Comparison of ENCODE assay signal across 8 cellular contexts in the genomic region with DNA sequence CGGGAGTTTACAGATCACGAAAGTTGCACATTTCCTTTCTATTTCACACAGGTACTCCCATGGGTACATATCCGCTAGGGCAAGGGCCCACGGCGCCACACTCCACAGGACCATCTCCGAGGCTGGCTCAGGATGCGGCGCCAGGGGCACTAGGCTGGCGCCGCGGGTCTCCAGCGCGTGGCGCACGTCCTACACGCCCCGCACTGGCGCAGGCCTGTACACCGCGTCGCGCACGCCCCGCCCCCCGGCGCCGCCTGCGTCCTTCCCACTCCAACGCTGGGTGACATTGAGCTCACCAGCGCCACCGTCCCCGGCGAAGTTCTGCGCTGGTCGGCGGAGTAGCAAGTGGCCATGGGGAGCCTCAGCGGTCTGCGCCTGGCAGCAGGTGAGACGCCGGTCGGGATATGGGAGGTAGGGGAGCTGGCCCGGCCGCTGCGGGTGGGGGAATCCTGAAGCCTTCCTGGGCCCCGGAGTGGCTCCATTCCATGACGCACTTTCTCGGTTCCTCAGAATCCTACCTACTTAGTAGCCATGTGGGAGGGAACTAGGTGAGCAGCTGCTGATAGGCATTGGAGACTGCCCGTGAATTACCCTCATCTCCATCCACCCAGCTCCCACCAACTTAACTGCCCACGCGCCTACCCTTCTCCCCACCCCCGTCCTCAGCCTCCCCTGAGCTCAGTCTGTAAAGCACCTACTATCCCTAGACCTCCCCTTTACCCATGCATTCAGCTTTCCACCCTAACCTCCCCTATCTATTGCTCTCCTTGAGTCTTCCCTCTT. TPM values are rescaled to one million over a fixed set of nuclear protein-coding genes. Genes with fewer than 3 reads are reported as not detected.
A peak's percentile ranks its signal among the peaks of the same experiment; 100 is the strongest.
DNase-seq lines count a peak whose midpoint lies in the region; ATAC-seq and TF ChIP-seq lines count a peak whose summit lies in the region.

A gene with protein sequence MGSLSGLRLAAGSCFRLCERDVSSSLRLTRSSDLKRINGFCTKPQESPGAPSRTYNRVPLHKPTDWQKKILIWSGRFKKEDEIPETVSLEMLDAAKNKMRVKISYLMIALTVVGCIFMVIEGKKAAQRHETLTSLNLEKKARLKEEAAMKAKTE (plus strand): TSS at position 268 of the 783 bp plus-strand sequence. CDS start 84 bp downstream, at position 352.

- peak; percentile 97 to 98 for DNase-seq in AML-193 (lab: John Stamatoyannopoulos, UW)
- peak; percentile 88 for DNase-seq in NCI-H446 treated with DMSO at 0.1 percent for 48 hours (lab: John Stamatoyannopoulos, UW)
- DNase-seq in activated CD4-positive, CD25-positive, alpha-beta regulatory T cell treated with anti-CD3 and anti-CD28 coated beads, Interleukin-2, amount 50 U/mL, for 72 hours: peak; percentile 94
- peak; percentile 58 to 62 for DNase-seq in cerebellar nuclear complex (lab: John Stamatoyannopoulos, UW)
- DNase-seq in kidney epithelial cell (ENCODE audit: low read depth): peak; percentile 44
- DNase-seq in stimulated activated CD4-positive, alpha-beta T cell treated with anti-CD3 and anti-CD28 coated beads, Interleukin-1b, Interleukin-23, amount 100 ng/mL, for 1 hour (ENCODE audit: low read depth in 2 of 2): peak; percentile 83 to 86

- TF ChIP-seq CTCF in kidney epithelial cell (IDR thresholded peaks at IDR 0.05; ENCODE audit: insufficient read depth, low read length, poor library complexity, severe bottlenecking): peak; percentile 60

- no peaks in the 10 kb centered on the region for H3K36me3 ChIP-seq in kidney epithelial cell (ENCODE audit: control insufficient read depth, insufficient read depth, low read length)

- peak within 1 kb of the TSS; percentile 90 for H3K4me3 ChIP-seq in kidney epithelial cell (ENCODE audit: low read depth, low read length)

- H3K27me3 ChIP-seq in kidney epithelial cell (ENCODE audit: control insufficient read depth, insufficient read depth, low read length): no peaks in the 10 kb centered on the region

- ATAC-seq in GM19043 (IDR thresholded peaks at IDR 0.05; ENCODE audit: low read depth, unreplicated experiment) (peak; percentile 88), HG03378 (IDR thresholded peaks at IDR 0.05; ENCODE audit: unreplicated experiment) (peak; percentile 82)

RNA-seq across cellular contexts. Expression of the gene that starts here (rescaled TPM):
- total RNA-seq in kidney epithelial cell: 14.3 and 20.1 TPM in 2 replicates

Comparison
In these comparisons a context has a peak if more than half of its experiments do, and no peak if none do; other contexts are left out.
1. Peak in every context shown above with its lines: DNase-seq, ATAC-seq and H3K4me3 ChIP-seq.
2. DNase-seq: peak in every context shown above with its lines; median percentile 98 in AML-193; 94 in activated CD4-positive, CD25-positive, alpha-beta regulatory T cell treated with anti-CD3 and anti-CD28 coated beads, Interleukin-2, amount 50 U/mL, for 72 hours; 88 in NCI-H446 treated with DMSO at 0.1 percent for 48 hours; 84 in stimulated activated CD4-positive, alpha-beta T cell treated with anti-CD3 and anti-CD28 coated beads, Interleukin-1b, Interleukin-23, amount 100 ng/mL, for 1 hour; 60 in cerebellar nuclear complex; 44 in kidney epithelial cell.